Comparison of ENCODE assay signal across 8 cellular contexts in genomic region chr2:47172156-47172921, GRCh38. TPM values are rescaled to one million over a fixed set of nuclear protein-coding genes. Genes with fewer than 3 reads are reported as not detected.
DNase-seq lines count a peak whose midpoint lies in the region; ATAC-seq and TF ChIP-seq lines count a peak whose summit lies in the region.

No MANE protein-coding gene starts in this region.

- TF ChIP-seq CTCF in heart left ventricle (IDR thresholded peaks at IDR 0.05) (no peak), tibial artery (IDR thresholded peaks at IDR 0.05) (no peak)

- H3K27me3 Mint-ChIP-seq in activated CD4-positive, alpha-beta memory T cell treated with anti-CD3 and anti-CD28 coated beads, Interleukin-2, amount 10 ng/mL, durations not matched to agents 7 days and 5 days: no peaks in the 10 kb centered on the region

- no peak for TF ChIP-seq POLR2A in heart left ventricle (IDR thresholded peaks at IDR 0.05)

- H3K9me3 Mint-ChIP-seq in activated CD4-positive, alpha-beta memory T cell treated with anti-CD3 and anti-CD28 coated beads, Interleukin-2, amount 10 ng/mL, durations not matched to agents 7 days and 5 days: no peaks in the 10 kb centered on the region

- H3K36me3 ChIP-seq in heart left ventricle (peaks cover 0 to 40% (median 33%) of the 10 kb centered on the region in 9 donors), tibial artery (peaks cover 1 to 14% (median 8%) of the 10 kb centered on the region in 3 donors)

- H3K4me3 ChIP-seq in heart left ventricle (peak overlapping the region in 9 of 12 donors; percentile 15 to 98 (median 92)), tibial artery (peak overlapping the region; percentile 2 to 99)

- POLR2A ChIA-PET in activated CD4-positive, alpha-beta memory T cell treated with anti-CD3 and anti-CD28 coated beads, Interleukin-2, amount 10 ng/mL, durations not matched to agents 7 days and 5 days (lab: Charles Lee): interaction anchor here (0.6 to 1.4 kb wide), 3 partner anchors 9 to 17 kb away, joined by 3 to 6 read pairs (median 6); partner anchors contain the start of gene STPG4

- WGBS in heart left ventricle, 4 donors: 27 to 33% (median 31%) methylated on average over 9 of the region's 9 CpGs

- H3K36me3 Mint-ChIP-seq in activated CD4-positive, alpha-beta memory T cell treated with anti-CD3 and anti-CD28 coated beads, Interleukin-2, amount 10 ng/mL, durations not matched to agents 7 days and 5 days (ENCODE audit: low read depth): peaks cover 64% of the 10 kb centered on the region

- ATAC-seq in heart left ventricle (no peak), Right ventricle myocardium superior (ENCODE audit: poor library complexity) (no peak), HG03175 (IDR thresholded peaks at IDR 0.05; ENCODE audit: unreplicated experiment) (no peak), GM18498 (IDR thresholded peaks at IDR 0.05; ENCODE audit: unreplicated experiment) (no peak)

- H3K27ac ChIP-seq in heart left ventricle: peak overlapping the region in 2 of 12 donors; percentile 98 to 99
- peak overlapping the region; percentile 99 to 100 for H3K27ac ChIP-seq in tibial artery

- H3K4me1 ChIP-seq in heart left ventricle: peaks cover 10 to 74% (median 61%) of the 10 kb centered on the region in 12 donors
- H3K4me1 ChIP-seq in tibial artery: peaks cover 0 to 74% (median 44%) of the 10 kb centered on the region in 4 donors

- no peak overlapping the region for H3K27ac Mint-ChIP-seq in activated CD4-positive, alpha-beta memory T cell treated with anti-CD3 and anti-CD28 coated beads, Interleukin-2, amount 10 ng/mL, durations not matched to agents 7 days and 5 days

- no peaks in the 10 kb centered on the region for H3K9me3 ChIP-seq in heart left ventricle
- no peaks in the 10 kb centered on the region for H3K9me3 ChIP-seq in tibial artery

- H3K4me1 Mint-ChIP-seq in activated CD4-positive, alpha-beta memory T cell treated with anti-CD3 and anti-CD28 coated beads, Interleukin-2, amount 10 ng/mL, durations not matched to agents 7 days and 5 days: peaks cover 58% of the 10 kb centered on the region

- intact Hi-C loops in heart left ventricle (cut with DNase I): no loop called here
- intact Hi-C loops in Right ventricle myocardium superior (cut with DNase I): no loop called here
- intact Hi-C loops in tibial artery (cut with DNase I; ENCODE audit: low total_unique reads): no loop called here

- H3K4me3 Mint-ChIP-seq in activated CD4-positive, alpha-beta memory T cell treated with anti-CD3 and anti-CD28 coated beads, Interleukin-2, amount 10 ng/mL, durations not matched to agents 7 days and 5 days: peak overlapping the region; percentile 21

- H3K27me3 ChIP-seq in heart left ventricle (no peaks in the 10 kb centered on the region), tibial artery (no peaks in the 10 kb centered on the region)

- CTCF ChIA-PET in activated CD4-positive, alpha-beta memory T cell treated with anti-CD3 and anti-CD28 coated beads, Interleukin-2, amount 10 ng/mL, durations not matched to agents 7 days and 5 days (lab: Charles Lee): interaction anchor here (0.5 to 1.6 kb wide), 10 partner anchors 8 to 253 kb away, joined by 3 to 6 read pairs (median 4); no protein-coding TSS in a partner anchor

- no peak for DNase-seq in heart left ventricle
- DNase-seq in Right ventricle myocardium superior: no peak
- DNase-seq in activated CD4-positive, alpha-beta memory T cell treated with anti-CD3 and anti-CD28 coated beads, Interleukin-2, amount 10 ng/mL, durations not matched to agents 7 days and 5 days: no peak
- DNase-seq in iris pigment epithelial cell (ENCODE audit: low read depth): peak; percentile 41
- no peak for DNase-seq in tibial artery
- no peak for DNase-seq in NCI-H1105 treated with DMSO at 0.1 percent for 48 hours (lab: John Stamatoyannopoulos, UW)

RNA-seq across cellular contexts. Expression of gene CALM2, which starts 4.0 kb away (rescaled TPM):
- total RNA-seq in heart left ventricle: 100 to 1,000 TPM; 334 to 623 (median 442) TPM
- 100 to 1,000 TPM; 419 to 437 TPM for polyA plus RNA-seq in heart left ventricle
- total RNA-seq in Right ventricle myocardium superior: 510 TPM
- 100 to 1,000 TPM; 426 to 432 TPM for total RNA-seq in activated CD4-positive, alpha-beta memory T cell treated with anti-CD3 and anti-CD28 coated beads, Interleukin-2, amount 10 ng/mL, durations not matched to agents 7 days and 5 days

RNA-seq across cellular contexts. Expression of gene STPG4, which starts 17.2 kb away (rescaled TPM):
- under 1 TPM in 1 of 9 donors, not detected in 8; 0.52 TPM for total RNA-seq in heart left ventricle
- not detected for polyA plus RNA-seq in heart left ventricle
- total RNA-seq in Right ventricle myocardium superior: not detected
- total RNA-seq in activated CD4-positive, alpha-beta memory T cell treated with anti-CD3 and anti-CD28 coated beads, Interleukin-2, amount 10 ng/mL, durations not matched to agents 7 days and 5 days: under 1 TPM in 1 of 2 experiments, not detected in 1; 0.13 TPM
